ENCODE assay signal across 3 cellular contexts in genomic region chr11:17636721-17637120, GRCh38.
TF ChIP-seq lines count a peak whose summit lies in the region.

No MANE protein-coding gene starts in this region.

TF ChIP-seq in SK-N-SH, 30 proteins besides CTCF, POLR2A, EP300 and RAD21:
- TF ChIP-seq JUND (IDR thresholded peaks at IDR 0.05) = no peak
- TF ChIP-seq FOSL2 (IDR thresholded peaks at IDR 0.05; ENCODE audit: borderline replicate concordance, low read depth) = no peak
- TF ChIP-seq RFX5 (IDR thresholded peaks at IDR 0.05; ENCODE audit: low read length) = no peak
- TF ChIP-seq SMC3 (IDR thresholded peaks at IDR 0.05; ENCODE audit: low read depth, low read length) = no peak
- no peak for TF ChIP-seq MEF2A (IDR thresholded peaks at IDR 0.05; ENCODE audit: borderline replicate concordance, low read depth)
- TF ChIP-seq SIN3A (IDR thresholded peaks at IDR 0.05; ENCODE audit: borderline replicate concordance, low read depth, low read length) = no peak
- no peak for TF ChIP-seq TAF1 (IDR thresholded peaks at IDR 0.05; ENCODE audit: borderline replicate concordance, low read depth, low read length)
- TF ChIP-seq FOXM1 (IDR thresholded peaks at IDR 0.05; ENCODE audit: low read depth) = no peak
- TF ChIP-seq RCOR1 (IDR thresholded peaks at IDR 0.05; ENCODE audit: low read length) = no peak

TF ChIP-seq in SK-N-SH treated with all-trans-retinoic acid at 6 μM for 48 hours, 23 proteins besides CTCF, POLR2A, EP300 and RAD21:
- TF ChIP-seq, protein P1, sequence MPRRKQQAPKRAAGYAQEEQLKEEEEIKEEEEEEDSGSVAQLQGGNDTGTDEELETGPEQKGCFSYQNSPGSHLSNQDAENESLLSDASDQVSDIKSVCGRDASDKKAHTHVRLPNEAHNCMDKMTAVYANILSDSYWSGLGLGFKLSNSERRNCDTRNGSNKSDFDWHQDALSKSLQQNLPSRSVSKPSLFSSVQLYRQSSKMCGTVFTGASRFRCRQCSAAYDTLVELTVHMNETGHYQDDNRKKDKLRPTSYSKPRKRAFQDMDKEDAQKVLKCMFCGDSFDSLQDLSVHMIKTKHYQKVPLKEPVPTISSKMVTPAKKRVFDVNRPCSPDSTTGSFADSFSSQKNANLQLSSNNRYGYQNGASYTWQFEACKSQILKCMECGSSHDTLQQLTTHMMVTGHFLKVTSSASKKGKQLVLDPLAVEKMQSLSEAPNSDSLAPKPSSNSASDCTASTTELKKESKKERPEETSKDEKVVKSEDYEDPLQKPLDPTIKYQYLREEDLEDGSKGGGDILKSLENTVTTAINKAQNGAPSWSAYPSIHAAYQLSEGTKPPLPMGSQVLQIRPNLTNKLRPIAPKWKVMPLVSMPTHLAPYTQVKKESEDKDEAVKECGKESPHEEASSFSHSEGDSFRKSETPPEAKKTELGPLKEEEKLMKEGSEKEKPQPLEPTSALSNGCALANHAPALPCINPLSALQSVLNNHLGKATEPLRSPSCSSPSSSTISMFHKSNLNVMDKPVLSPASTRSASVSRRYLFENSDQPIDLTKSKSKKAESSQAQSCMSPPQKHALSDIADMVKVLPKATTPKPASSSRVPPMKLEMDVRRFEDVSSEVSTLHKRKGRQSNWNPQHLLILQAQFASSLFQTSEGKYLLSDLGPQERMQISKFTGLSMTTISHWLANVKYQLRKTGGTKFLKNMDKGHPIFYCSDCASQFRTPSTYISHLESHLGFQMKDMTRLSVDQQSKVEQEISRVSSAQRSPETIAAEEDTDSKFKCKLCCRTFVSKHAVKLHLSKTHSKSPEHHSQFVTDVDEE (CRISPR knock-in tag; IDR thresholded peaks at IDR 0.05) = no peak
- TF ChIP-seq TCF4 (CRISPR knock-in tag; IDR thresholded peaks at IDR 0.05; ENCODE audit: borderline replicate concordance) (no peak), PPARA (CRISPR knock-in tag; IDR thresholded peaks at IDR 0.05; ENCODE audit: borderline replicate concordance) (no peak), SNAI2 (CRISPR knock-in tag; IDR thresholded peaks at IDR 0.05) (no peak), ISL1 (CRISPR knock-in tag; IDR thresholded peaks at IDR 0.05) (no peak), CREB5 (CRISPR knock-in tag; IDR thresholded peaks at IDR 0.05; ENCODE audit: low read depth) (no peak), ZC3H10 (CRISPR knock-in tag; IDR thresholded peaks at IDR 0.05) (no peak), ZNF8 (CRISPR knock-in tag; IDR thresholded peaks at IDR 0.05) (no peak), OSR1 (CRISPR knock-in tag; IDR thresholded peaks at IDR 0.05) (no peak), ZFP3 (CRISPR knock-in tag; IDR thresholded peaks at IDR 0.05) (no peak), ZNF70 (CRISPR knock-in tag; IDR thresholded peaks at IDR 0.05) (no peak), ZNF565 (CRISPR knock-in tag; conservative IDR thresholded peaks at IDR 0.05; ENCODE audit: low read depth) (no peak), CSDC2 (CRISPR knock-in tag; IDR thresholded peaks at IDR 0.05) (no peak), GLIS3 (CRISPR knock-in tag; IDR thresholded peaks at IDR 0.05) (no peak), BACH2 (CRISPR knock-in tag; IDR thresholded peaks at IDR 0.05; ENCODE audit: borderline replicate concordance) (no peak), CSRNP3 (CRISPR knock-in tag; IDR thresholded peaks at IDR 0.05) (no peak), TOX (CRISPR knock-in tag; IDR thresholded peaks at IDR 0.05; ENCODE audit: borderline replicate concordance) (no peak)
- TF ChIP-seq, protein P2, sequence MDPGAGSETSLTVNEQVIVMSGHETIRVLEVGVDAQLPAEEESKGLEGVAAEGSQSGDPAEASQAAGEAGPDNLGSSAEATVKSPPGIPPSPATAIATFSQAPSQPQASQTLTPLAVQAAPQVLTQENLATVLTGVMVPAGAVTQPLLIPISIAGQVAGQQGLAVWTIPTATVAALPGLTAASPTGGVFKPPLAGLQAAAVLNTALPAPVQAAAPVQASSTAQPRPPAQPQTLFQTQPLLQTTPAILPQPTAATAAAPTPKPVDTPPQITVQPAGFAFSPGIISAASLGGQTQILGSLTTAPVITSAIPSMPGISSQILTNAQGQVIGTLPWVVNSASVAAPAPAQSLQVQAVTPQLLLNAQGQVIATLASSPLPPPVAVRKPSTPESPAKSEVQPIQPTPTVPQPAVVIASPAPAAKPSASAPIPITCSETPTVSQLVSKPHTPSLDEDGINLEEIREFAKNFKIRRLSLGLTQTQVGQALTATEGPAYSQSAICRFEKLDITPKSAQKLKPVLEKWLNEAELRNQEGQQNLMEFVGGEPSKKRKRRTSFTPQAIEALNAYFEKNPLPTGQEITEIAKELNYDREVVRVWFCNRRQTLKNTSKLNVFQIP (CRISPR knock-in tag; IDR thresholded peaks at IDR 0.05; ENCODE audit: borderline replicate concordance, low read depth) = no peak

TF ChIP-seq in GM23338, 12 proteins besides CTCF, POLR2A, EP300 and RAD21:
- TF ChIP-seq ZNF462 (CRISPR knock-in tag; IDR thresholded peaks at IDR 0.05) (no peak), EZH2 (IDR thresholded peaks at IDR 0.05; ENCODE audit: low read depth, unreplicated experiment) (no peak), JUNB (IDR thresholded peaks at IDR 0.05; ENCODE audit: unreplicated experiment) (no peak), CREB1 (CRISPR knock-in tag; IDR thresholded peaks at IDR 0.05; ENCODE audit: low read depth) (no peak), ZNF331 (CRISPR knock-in tag; IDR thresholded peaks at IDR 0.05; ENCODE audit: low read depth) (no peak), EZH2phosphoT487 (IDR thresholded peaks at IDR 0.05; ENCODE audit: unreplicated experiment) (no peak), POLR2AphosphoS5 (IDR thresholded peaks at IDR 0.05; ENCODE audit: low read depth) (no peak), NANOG (IDR thresholded peaks at IDR 0.05; ENCODE audit: borderline replicate concordance) (no peak), STAT1 (IDR thresholded peaks at IDR 0.05; ENCODE audit: unreplicated experiment) (no peak), ZNF114 (CRISPR knock-in tag; IDR thresholded peaks at IDR 0.05) (no peak), REST (IDR thresholded peaks at IDR 0.05; ENCODE audit: unreplicated experiment) (no peak)
- TF ChIP-seq, protein P3, sequence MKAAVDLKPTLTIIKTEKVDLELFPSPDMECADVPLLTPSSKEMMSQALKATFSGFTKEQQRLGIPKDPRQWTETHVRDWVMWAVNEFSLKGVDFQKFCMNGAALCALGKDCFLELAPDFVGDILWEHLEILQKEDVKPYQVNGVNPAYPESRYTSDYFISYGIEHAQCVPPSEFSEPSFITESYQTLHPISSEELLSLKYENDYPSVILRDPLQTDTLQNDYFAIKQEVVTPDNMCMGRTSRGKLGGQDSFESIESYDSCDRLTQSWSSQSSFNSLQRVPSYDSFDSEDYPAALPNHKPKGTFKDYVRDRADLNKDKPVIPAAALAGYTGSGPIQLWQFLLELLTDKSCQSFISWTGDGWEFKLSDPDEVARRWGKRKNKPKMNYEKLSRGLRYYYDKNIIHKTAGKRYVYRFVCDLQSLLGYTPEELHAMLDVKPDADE (IDR thresholded peaks at IDR 0.05) = no peak
TF ChIP-seq in GM23338: peak in this region for 0.
